ENCODE assay signal across 8 cellular contexts in genomic region chr19:13718733-13719132, GRCh38. TPM values are rescaled to one million over a fixed set of nuclear protein-coding genes. Genes with fewer than 3 reads are reported as not detected.
DNase-seq lines count a peak whose midpoint lies in the region; ATAC-seq and TF ChIP-seq lines count a peak whose summit lies in the region.

No MANE protein-coding gene starts in this region.

- H3K27ac ChIP-seq in SK-N-MC: no peak overlapping the region
- no peak overlapping the region for H3K27ac ChIP-seq in thoracic aorta
- no peak overlapping the region for H3K27ac ChIP-seq in vagina

- H3K9me3 ChIP-seq in SK-N-MC (ENCODE audit: low read depth, low read length): no peaks in the 10 kb centered on the region
- H3K9me3 ChIP-seq in thoracic aorta: no peaks in the 10 kb centered on the region
- H3K9me3 ChIP-seq in vagina: no peaks in the 10 kb centered on the region

- H3K36me3 ChIP-seq in SK-N-MC (ENCODE audit: insufficient read depth, low read length) (no peaks in the 10 kb centered on the region), thoracic aorta (no peaks in the 10 kb centered on the region), vagina (no peaks in the 10 kb centered on the region)

- peak; percentile 39 for TF ChIP-seq CTCF in thoracic aorta (IDR thresholded peaks at IDR 0.05)
- TF ChIP-seq CTCF in vagina (IDR thresholded peaks at IDR 0.05): no peak

- intact Hi-C loops in vagina (cut with DNase I): loop anchor here (10.0 kb wide), 1 partner anchor 124 kb away; no protein-coding TSS in a partner anchor

- TF ChIP-seq POLR2A in vagina (IDR thresholded peaks at IDR 0.05): no peak

- H3K27me3 ChIP-seq in thoracic aorta (replicated peaks; ENCODE audit: insufficient read depth): no peaks in the 10 kb centered on the region
- no peaks in the 10 kb centered on the region for H3K27me3 ChIP-seq in vagina

- DNase-seq in COLO668 (lab: John Stamatoyannopoulos, UW; ENCODE audit: unreplicated experiment): peak; percentile 86
- peak; percentile 67 for DNase-seq in NCI-H1417 treated with DMSO at 0.1 percent for 48 hours (lab: John Stamatoyannopoulos, UW)
- peak; percentile 59 for DNase-seq in SK-N-MC (ENCODE audit: low read depth, low spot score)
- DNase-seq in foreskin melanocyte: peak; percentile 76
- no peak for DNase-seq in thoracic aorta (ENCODE audit: low spot score)
- no peak for DNase-seq in activated CD4-positive, alpha-beta T cell treated with anti-CD3 and anti-CD28 coated beads, Interleukin-2, amount 50 U/mL, for 1 hour
- DNase-seq in vagina (ENCODE audit: extremely low spot score in 2 of 2): no peak

- H3K4me3 ChIP-seq in SK-N-MC (no peak overlapping the region), thoracic aorta (no peak overlapping the region), vagina (no peak overlapping the region)

- peaks cover 0 to 15% of the 10 kb centered on the region in 2 donors for H3K4me1 ChIP-seq in thoracic aorta (ENCODE audit: control insufficient read depth in 1 of 2, low read depth in 2 of 2)
- no peaks in the 10 kb centered on the region for H3K4me1 ChIP-seq in vagina

- ATAC-seq in thoracic aorta (ENCODE audit: insufficient number of reproducible peaks, low FRiP score, low read depth) (no peak), HG02798 (IDR thresholded peaks at IDR 0.05; ENCODE audit: poor library complexity, unreplicated experiment) (no peak)

- no peak overlapping the region for H3K9ac ChIP-seq in SK-N-MC (ENCODE audit: insufficient read length)

RNA-seq across cellular contexts. Expression of gene MRI1, which starts 45.6 kb away (rescaled TPM):
- total RNA-seq in thoracic aorta (10 to 100 TPM; 54.6 to 63.0 TPM), vagina (69.0 TPM)

RNA-seq across cellular contexts. Expression of gene C19orf53, which starts 55.5 kb away (rescaled TPM):
- total RNA-seq in thoracic aorta: 100 to 1,000 TPM; 114 to 128 TPM
- total RNA-seq in vagina: 189 TPM

Comparison
In these comparisons a context has a peak if more than half of its experiments do, and no peak if none do; other contexts are left out.
1. DNase-seq: peak in COLO668 (single experiment), NCI-H1417 treated with DMSO at 0.1 percent for 48 hours (single experiment), SK-N-MC (single experiment) and foreskin melanocyte (single experiment); none in thoracic aorta (single experiment), activated CD4-positive, alpha-beta T cell treated with anti-CD3 and anti-CD28 coated beads, Interleukin-2, amount 50 U/mL, for 1 hour (single experiment) and vagina (0 of 2).